Comparison of ENCODE assay signal across 24 cellular contexts in the genomic region with DNA sequence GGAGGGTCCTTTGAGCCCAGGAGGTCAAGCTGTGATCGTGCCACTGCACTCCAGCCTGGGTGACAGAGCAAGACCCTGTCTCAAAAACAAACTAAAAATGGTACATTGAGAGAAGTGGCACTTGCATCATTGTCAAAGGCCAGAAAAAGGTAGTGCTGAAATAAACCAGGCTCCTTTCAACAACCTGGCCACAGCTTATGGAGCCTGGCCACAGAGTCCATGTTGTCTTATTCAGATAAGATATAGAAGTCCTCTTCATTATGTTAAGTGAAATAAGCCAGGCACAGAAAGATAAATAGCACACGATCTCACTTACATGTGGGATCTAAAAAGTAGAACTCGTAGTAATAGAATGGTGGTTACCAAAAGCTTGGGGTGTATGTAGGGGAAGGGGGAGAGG.
"Had no signal": no experiment of that assay in that cellular context is flagged by ENCODE, and none has a peak within 500 bp of the region (broad histone marks: within the 10 kb centered on the region; RNA-seq: fewer than 3 reads in every experiment).

No MANE protein-coding gene starts in this region.

- H3K4me3 Mint-ChIP-seq: activated CD4-positive, alpha-beta T cell treated with anti-CD3 and anti-CD28 coated beads for 36 hours; naive thymus-derived CD8-positive, alpha-beta T cell; neural progenitor cell; WTC11 had no signal

- H3K4me3 ChIP-seq: gastroesophageal sphincter, lung, neural progenitor cell, spleen, thyroid gland, upper lobe of right lung had no signal

- H3K27me3 Mint-ChIP-seq: activated CD4-positive, alpha-beta T cell treated with anti-CD3 and anti-CD28 coated beads for 36 hours; naive thymus-derived CD8-positive, alpha-beta T cell; progenitor cell of endocrine pancreas had no signal

- H3K36me3 ChIP-seq: neural progenitor cell had no signal

- H3K27ac ChIP-seq: epithelial cell of prostate, gastroesophageal sphincter, neural progenitor cell, spleen, thyroid gland, upper lobe of right lung had no signal

- DNase-seq: activated CD4-positive, alpha-beta T cell treated with anti-CD3 and anti-CD28 coated beads for 36 hours; activated CD4-positive, alpha-beta T cell treated with anti-CD3 and anti-CD28 coated beads, Interleukin-2, amount 50 U/mL, for 4 hours; activated gamma-delta T cell; amygdala; cortex of kidney; head of caudate nucleus; islet precursor cell; left colon; naive thymus-derived CD8-positive, alpha-beta T cell; spleen; stimulated activated CD4-positive, alpha-beta T cell treated with anti-CD3 and anti-CD28 coated beads, Interleukin-4, amount 100 ng/mL, for 1 hour; stimulated activated naive CD4-positive, alpha-beta T cell treated with Interleukin-2 at 50 U/mL for 16 hours; substantia nigra; T-helper 1 cell; T-helper 9 cell; thyroid gland; upper lobe of right lung had no signal

- H3K9me3 ChIP-seq: gastroesophageal sphincter, spleen, thyroid gland, upper lobe of right lung had no signal

- H3K27me3 ChIP-seq: gastroesophageal sphincter, neural progenitor cell, spleen, thyroid gland, upper lobe of right lung had no signal

- ATAC-seq: activated CD4-positive, alpha-beta T cell treated with anti-CD3 and anti-CD28 coated beads for 36 hours; activated naive CD4-positive, alpha-beta T cell treated with anti-CD3 and anti-CD28 coated beads, Interleukin-2, amount 50 U/mL, for 72 hours; gastroesophageal sphincter; left colon; naive thymus-derived CD8-positive, alpha-beta T cell; upper lobe of right lung; WTC11 had no signal

- H3K36me3 Mint-ChIP-seq: activated naive CD4-positive, alpha-beta T cell treated with anti-CD3 and anti-CD28 coated beads, Interleukin-2, amount 50 U/mL, for 72 hours; neural progenitor cell; WTC11 had no signal

- H3K4me1 ChIP-seq: gastroesophageal sphincter, neural progenitor cell, spleen, thyroid gland, upper lobe of right lung had no signal

- H3K4me1 Mint-ChIP-seq: neural progenitor cell had no signal

- H3K9me3 Mint-ChIP-seq: activated naive CD4-positive, alpha-beta T cell treated with anti-CD3 and anti-CD28 coated beads, Interleukin-2, amount 50 U/mL, for 72 hours; naive thymus-derived CD8-positive, alpha-beta T cell; neural progenitor cell; WTC11 had no signal

- H3K27ac Mint-ChIP-seq: activated CD4-positive, alpha-beta T cell treated with anti-CD3 and anti-CD28 coated beads for 36 hours; neural progenitor cell; progenitor cell of endocrine pancreas; WTC11 had no signal
